2 cellular contexts compared by ENCODE assay signal in genomic region chr10:99798920-99799319, GRCh38.
TF ChIP-seq lines count a peak whose summit lies in the region.

No MANE protein-coding gene starts in this region.

TF ChIP-seq in A549, 52 proteins besides CTCF, POLR2A, EP300 and RAD21:
- TF ChIP-seq, protein P1, sequence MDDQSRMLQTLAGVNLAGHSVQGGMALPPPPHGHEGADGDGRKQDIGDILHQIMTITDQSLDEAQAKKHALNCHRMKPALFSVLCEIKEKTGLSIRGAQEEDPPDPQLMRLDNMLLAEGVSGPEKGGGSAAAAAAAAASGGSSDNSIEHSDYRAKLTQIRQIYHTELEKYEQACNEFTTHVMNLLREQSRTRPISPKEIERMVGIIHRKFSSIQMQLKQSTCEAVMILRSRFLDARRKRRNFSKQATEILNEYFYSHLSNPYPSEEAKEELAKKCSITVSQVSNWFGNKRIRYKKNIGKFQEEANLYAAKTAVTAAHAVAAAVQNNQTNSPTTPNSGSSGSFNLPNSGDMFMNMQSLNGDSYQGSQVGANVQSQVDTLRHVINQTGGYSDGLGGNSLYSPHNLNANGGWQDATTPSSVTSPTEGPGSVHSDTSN (IDR thresholded peaks at IDR 0.05) = no peak
- TF ChIP-seq, protein P2, sequence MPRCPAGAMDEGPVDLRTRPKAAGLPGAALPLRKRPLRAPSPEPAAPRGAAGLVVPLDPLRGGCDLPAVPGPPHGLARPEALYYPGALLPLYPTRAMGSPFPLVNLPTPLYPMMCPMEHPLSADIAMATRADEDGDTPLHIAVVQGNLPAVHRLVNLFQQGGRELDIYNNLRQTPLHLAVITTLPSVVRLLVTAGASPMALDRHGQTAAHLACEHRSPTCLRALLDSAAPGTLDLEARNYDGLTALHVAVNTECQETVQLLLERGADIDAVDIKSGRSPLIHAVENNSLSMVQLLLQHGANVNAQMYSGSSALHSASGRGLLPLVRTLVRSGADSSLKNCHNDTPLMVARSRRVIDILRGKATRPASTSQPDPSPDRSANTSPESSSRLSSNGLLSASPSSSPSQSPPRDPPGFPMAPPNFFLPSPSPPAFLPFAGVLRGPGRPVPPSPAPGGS (IDR thresholded peaks at IDR 0.05) = no peak
- TF ChIP-seq CBX8 (IDR thresholded peaks at IDR 0.05) = no peak
- TF ChIP-seq RCOR1 (IDR thresholded peaks at IDR 0.05; ENCODE audit: low read depth, low read length) = no peak
- TF ChIP-seq RNF2 (IDR thresholded peaks at IDR 0.05; ENCODE audit: borderline replicate concordance, low read depth) = no peak
- no peak for TF ChIP-seq SMC3 (IDR thresholded peaks at IDR 0.05)
- TF ChIP-seq POLR2AphosphoS2 (conservative IDR thresholded peaks at IDR 0.05; ENCODE audit: low read length) = 0 out of 2 replicates have a peak, but pooled peaks have one; percentile 76
- TF ChIP-seq CEBPB (IDR thresholded peaks at IDR 0.05) = no peak
- TF ChIP-seq FOXS1 (CRISPR knock-in tag; IDR thresholded peaks at IDR 0.05) = no peak

TF ChIP-seq in HepG2, 621 proteins besides CTCF, POLR2A, EP300 and RAD21 (continued from another document):
- no peak for TF ChIP-seq FOXO4 (CRISPR knock-in tag; conservative IDR thresholded peaks at IDR 0.05)
- TF ChIP-seq POLR2G (IDR thresholded peaks at IDR 0.05; ENCODE audit: low read depth, low read length) = peak; percentile 4; the same call in 1 of the 2 replicates
